ENCODE assay signal across 1 cellular context in genomic region chr18:45935591-45936335, GRCh38.
TF ChIP-seq lines count a peak whose summit lies in the region.

No MANE protein-coding gene starts in this region.

TF ChIP-seq in GM12891, 5 proteins besides CTCF, POLR2A, EP300 and RAD21 (continued from another document):
- no peak for TF ChIP-seq TAF1 (IDR thresholded peaks at IDR 0.05; ENCODE audit: low read depth, low read length)
- no peak for TF ChIP-seq POU2F2 (IDR thresholded peaks at IDR 0.05; ENCODE audit: low read depth, low read length)
- TF ChIP-seq SPI1 (IDR thresholded peaks at IDR 0.05; ENCODE audit: low read depth, low read length), result no peak
- no peak for TF ChIP-seq POLR2AphosphoS5 (IDR thresholded peaks at IDR 0.05; ENCODE audit: low read depth, low read length)
